9 cellular contexts compared by ENCODE assay signal in the genomic region with DNA sequence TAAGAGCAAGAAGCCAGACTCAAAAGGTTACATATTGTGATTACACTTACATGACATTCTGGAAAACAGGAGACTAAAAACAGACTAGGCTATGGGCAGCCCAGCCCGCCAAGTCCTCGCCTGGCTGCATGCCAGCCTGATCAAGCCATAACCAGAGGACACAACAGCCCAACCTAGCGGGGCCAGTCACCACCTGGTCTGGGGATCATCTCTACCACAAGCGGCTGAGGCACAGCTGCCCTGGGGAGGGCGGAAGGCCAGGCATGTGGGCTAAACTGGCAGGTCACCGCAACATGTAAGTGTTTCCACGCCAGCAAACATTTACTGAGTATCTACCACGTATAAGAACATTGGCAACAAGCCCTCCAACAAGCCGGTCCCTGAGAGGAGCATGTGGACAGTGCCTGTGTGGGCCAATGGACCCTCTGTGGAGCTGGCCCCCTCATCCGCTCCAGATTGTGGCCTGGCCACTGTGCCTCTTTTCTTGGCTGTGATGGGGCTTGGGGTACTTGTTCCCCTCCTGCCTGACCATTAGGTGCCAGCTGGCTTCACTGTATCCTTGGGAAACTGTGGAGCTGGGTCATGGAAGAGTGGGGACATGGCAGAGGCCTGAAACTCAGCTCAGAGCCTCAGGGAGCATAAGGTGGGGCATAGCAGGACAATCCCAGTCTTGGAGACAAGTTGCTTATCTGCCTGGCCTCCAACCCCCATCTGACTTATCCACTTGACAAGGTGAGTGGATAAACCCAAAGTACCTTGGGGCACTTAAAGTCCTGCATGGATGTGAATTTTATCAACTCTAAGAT. TPM values are rescaled to one million over a fixed set of nuclear protein-coding genes. Genes with fewer than 3 reads are reported as not detected.
DNase-seq lines count a peak whose midpoint lies in the region; ATAC-seq and TF ChIP-seq lines count a peak whose summit lies in the region.
"Had no signal": no experiment of that assay in that cellular context is flagged by ENCODE, and none has a peak within 500 bp of the region (broad histone marks: within the 10 kb centered on the region; RNA-seq: fewer than 3 reads in every experiment).

No MANE protein-coding gene starts in this region.

- TF ChIP-seq CTCF in endodermal cell (conservative IDR thresholded peaks at IDR 0.05) = no peak
- TF ChIP-seq CTCF in nephron (IDR thresholded peaks at IDR 0.05; ENCODE audit: unreplicated experiment in 3 of 3) = no peak

- H3K27me3 Mint-ChIP-seq in endodermal cell (ENCODE audit: insufficient read depth) (no peaks in the 10 kb centered on the region), nephron (ENCODE audit: low read depth) (no peaks in the 10 kb centered on the region)

- H3K4me3 Mint-ChIP-seq in endodermal cell = no peak overlapping the region
- no peak overlapping the region for H3K4me3 Mint-ChIP-seq in nephron

- ATAC-seq in GM18867 (IDR thresholded peaks at IDR 0.05; ENCODE audit: unreplicated experiment) (no peak), GM19463 (IDR thresholded peaks at IDR 0.05; ENCODE audit: unreplicated experiment) (no peak)

- DNase-seq in COR-L47 (lab: John Stamatoyannopoulos, UW) = peak; percentile 29
- DNase-seq in NCI-H2196 treated with DMSO at 0.1 percent for 48 hours (lab: John Stamatoyannopoulos, UW; ENCODE audit: unreplicated experiment) = peak; percentile 96
- peak; percentile 47 for DNase-seq in endodermal cell
- no peak for DNase-seq in activated CD4-positive, alpha-beta T cell treated with anti-CD3 and anti-CD28 coated beads, Interleukin-2, amount 50 U/mL, for 48 hours
- no peak for DNase-seq in activated effector memory CD4-positive, alpha-beta T cell treated with anti-CD3 and anti-CD28 coated beads, Interleukin-2, amount 50 U/mL, for 16 hours
- DNase-seq: NCI-H1436 had no signal

- WGBS in endodermal cell (ENCODE audit: insufficient coverage in 1 of 2, insufficient read length in 1 of 2), 2 experiments = 95 to 96% methylated on average over 9 to 10 of the region's 10 CpGs

- H3K27me3 ChIP-seq in endodermal cell (ENCODE audit: control insufficient read depth, insufficient read depth, low read length, poor library complexity, severe bottlenecking) = no peaks in the 10 kb centered on the region

- H3K36me3 Mint-ChIP-seq in endodermal cell (ENCODE audit: low read depth) (peaks cover 20% of the 10 kb centered on the region), nephron (ENCODE audit: low read depth) (peaks cover 48% of the 10 kb centered on the region)

- peaks cover 6% of the 10 kb centered on the region for H3K4me1 ChIP-seq in endodermal cell (ENCODE audit: control insufficient read depth, insufficient read depth, low read length)

- H3K4me1 Mint-ChIP-seq in endodermal cell (peaks cover 15% of the 10 kb centered on the region), nephron (peaks cover 15% of the 10 kb centered on the region)

- no peaks in the 10 kb centered on the region for H3K9me3 ChIP-seq in endodermal cell (ENCODE audit: control insufficient read depth, low read length)

- H3K27ac ChIP-seq in endodermal cell (ENCODE audit: low read depth, low read length) = no peak overlapping the region

- no peaks in the 10 kb centered on the region for H3K9me3 Mint-ChIP-seq in endodermal cell
- peaks cover 12% of the 10 kb centered on the region for H3K9me3 Mint-ChIP-seq in nephron

- peaks cover 14% of the 10 kb centered on the region for H3K36me3 ChIP-seq in endodermal cell (ENCODE audit: control insufficient read depth, insufficient read depth, low read length)

- H3K27ac Mint-ChIP-seq in endodermal cell (peak overlapping the region; percentile 63), nephron (peak overlapping the region; percentile 11 to 36 (median 35))

- no peak overlapping the region for H3K9ac ChIP-seq in endodermal cell (ENCODE audit: extremely low read depth, low read length, poor library complexity, severe bottlenecking)

- H3K4me3 ChIP-seq in endodermal cell (ENCODE audit: low read length) = no peak overlapping the region

RNA-seq across cellular contexts. Expression of gene UBXN7, which starts 9.0 kb away (rescaled TPM):
- 100 to 1,000 TPM; 109 to 120 TPM for total RNA-seq in endodermal cell
- 33.6 TPM for polyA plus RNA-seq in endodermal cell (2013, experiment 1 of 2)
- polyA plus RNA-seq in endodermal cell (2013, experiment 2 of 2) = 33.7 TPM

Comparison
In these comparisons a context has a peak if more than half of its experiments do, and no peak if none do; other contexts are left out.
1. DNase-seq: peak in COR-L47 (single experiment), NCI-H2196 treated with DMSO at 0.1 percent for 48 hours (single experiment) and endodermal cell (single experiment); none in activated CD4-positive, alpha-beta T cell treated with anti-CD3 and anti-CD28 coated beads, Interleukin-2, amount 50 U/mL, for 48 hours (0 of 2) and activated effector memory CD4-positive, alpha-beta T cell treated with anti-CD3 and anti-CD28 coated beads, Interleukin-2, amount 50 U/mL, for 16 hours (single experiment).